In genomic region chr7:77913977-77914607, GRCh38 we compare ENCODE assay signal across 16 cellular contexts.
A peak's percentile ranks its signal among the peaks of the same experiment; 100 is the strongest.
DNase-seq lines count a peak whose midpoint lies in the region; ATAC-seq, FAIRE-seq and TF ChIP-seq lines count a peak whose summit lies in the region.
"Had no signal": no experiment of that assay in that cellular context is flagged by ENCODE, and none has a peak within 500 bp of the region (broad histone marks: within the 10 kb centered on the region; RNA-seq: fewer than 3 reads in every experiment).

No MANE protein-coding gene starts in this region.

- TF ChIP-seq POLR2A in K562 (conservative IDR thresholded peaks at IDR 0.05), result no peak; the same call in 1 of the 2 replicates

- in situ Hi-C loops in K562 (cut with MboI), result no loop called here

- TF ChIP-seq CTCF in OCI-LY7 (conservative IDR thresholded peaks at IDR 0.05; ENCODE audit: low read length), result no peak
- no peak for TF ChIP-seq CTCF in K562 (IDR thresholded peaks at IDR 0.05 in 2 of 3, conservative IDR thresholded peaks at IDR 0.05 in 1 of 3; ENCODE audit: insufficient read depth in 2 of 3, low read depth in 1 of 3, low read length in 3 of 3)
- TF ChIP-seq CTCF in osteoblast (IDR thresholded peaks at IDR 0.05; ENCODE audit: extremely low read depth, low read depth, low read length), result no peak
- TF ChIP-seq CTCF in PC-3 (conservative IDR thresholded peaks at IDR 0.05; ENCODE audit: low read depth, low read length), result no peak

- H3K9me2 ChIP-seq in OCI-LY7 (ENCODE audit: insufficient read depth, low read length), result no peaks in the 10 kb centered on the region
- H3K9me2 ChIP-seq in PC-3 (replicated peaks; ENCODE audit: low read length), result no peaks in the 10 kb centered on the region

- H4K20me1 ChIP-seq in OCI-LY7 (ENCODE audit: insufficient read depth, low read length) (no peaks in the 10 kb centered on the region), K562 (replicated peaks; ENCODE audit: control insufficient read depth, insufficient read depth, low read length) (no peaks in the 10 kb centered on the region), osteoblast (ENCODE audit: insufficient read depth, low read length) (no peaks in the 10 kb centered on the region), PC-3 (ENCODE audit: low read length) (no peaks in the 10 kb centered on the region)
- H4K20me1 ChIP-seq: BLaER1 treated with 17β-estradiol and CSF1 and Interleukin-3, amounts not matched to agents 10 nM and 100 nM had no signal

- CTCF ChIA-PET in OCI-LY7 (lab: Charles Lee; ENCODE audit: unreplicated experiment) (interaction anchor here (0.9 kb wide), 1 partner anchor 85 kb away, joined by 3 read pairs; no protein-coding TSS in a partner anchor), K562 (lab: Yijun Ruan, JAX; ENCODE audit: low intra/inter-chr PET ratio) (interaction anchor here (0.6 kb wide), 1 partner anchor 174 kb away, joined by 3 read pairs; no protein-coding TSS in a partner anchor), PC-3 (lab: Charles Lee) (interaction anchor here (0.6 kb wide), 1 partner anchor 475 kb away, joined by 3 read pairs; no protein-coding TSS in a partner anchor)

- H3K9me1 ChIP-seq in K562 (ENCODE audit: control insufficient read depth, insufficient read depth, low read length), result no peaks in the 10 kb centered on the region

- H3K9me3 ChIP-seq in OCI-LY7 (ENCODE audit: low read length), result no peaks in the 10 kb centered on the region
- H3K9me3 ChIP-seq in K562 (replicated peaks; ENCODE audit: control insufficient read depth, insufficient read depth, low read depth, low read length), result no peaks in the 10 kb centered on the region
- no peaks in the 10 kb centered on the region for H3K9me3 ChIP-seq in osteoblast (ENCODE audit: low read depth, low read length)
- no peaks in the 10 kb centered on the region for H3K9me3 ChIP-seq in PC-3 (ENCODE audit: low read length)
- H3K9me3 ChIP-seq: BLaER1 treated with 17β-estradiol and CSF1 and Interleukin-3, amounts not matched to agents 10 nM and 100 nM; stomach had no signal

- no peak for TF ChIP-seq RAD21 in K562 (CRISPR knock-in tag; conservative IDR thresholded peaks at IDR 0.05 in 1 of 2, IDR thresholded peaks at IDR 0.05 in 1 of 2)

- H2AFZ ChIP-seq in OCI-LY7 (ENCODE audit: low read length) (no peak overlapping the region), K562 (ENCODE audit: low read depth, low read length) (peak overlapping the region; percentile 47), osteoblast (ENCODE audit: low read length) (no peak overlapping the region), PC-3 (ENCODE audit: low read length) (no peak overlapping the region)

- intact Hi-C loops in OCI-LY7 (cut with micrococcal nuclease; ENCODE audit: unreplicated experiment) (no loop called here), K562 (cut with micrococcal nuclease) (no loop called here), PC-3 (cut with micrococcal nuclease) (no loop called here)

- POLR2A ChIA-PET in OCI-LY7 (lab: Charles Lee) (interaction anchor here (0.6 to 10.6 kb wide), 10 partner anchors 9 to 1314 kb away, joined by 3 to 106 read pairs (median 3); no protein-coding TSS in a partner anchor), K562 (lab: Yijun Ruan, JAX) (interaction anchor here (0.9 to 1.8 kb wide), 6 partner anchors 8 to 350 kb away, joined by 3 to 5 read pairs (median 4); no protein-coding TSS in a partner anchor), PC-3 (lab: Charles Lee; ENCODE audit: unreplicated experiment) (interaction anchor here (0.7 kb wide), 1 partner anchor 130 kb away, joined by 6 read pairs; no protein-coding TSS in a partner anchor)

- H3K4me3 ChIP-seq in OCI-LY7 (ENCODE audit: low read depth, low read length, poor library complexity, severe bottlenecking), result no peak overlapping the region
- H3K4me3 ChIP-seq in K562, result no peak overlapping the region
- no peak overlapping the region for H3K4me3 ChIP-seq in osteoblast (ENCODE audit: insufficient read depth, low read length)
- no peak overlapping the region for H3K4me3 ChIP-seq in PC-3 (ENCODE audit: low read length)
- H3K4me3 ChIP-seq: BLaER1 treated with 17β-estradiol and CSF1 and Interleukin-3, amounts not matched to agents 10 nM and 100 nM; stomach had no signal

- H3K4me2 ChIP-seq in OCI-LY7 (ENCODE audit: low read length) (no peak overlapping the region), K562 (ENCODE audit: insufficient read depth, low read length) (peak overlapping the region; percentile 62), osteoblast (ENCODE audit: insufficient read depth, low read length) (peak overlapping the region; percentile 0), PC-3 (ENCODE audit: low read length) (no peak overlapping the region)
- H3K4me2 ChIP-seq: BLaER1 treated with 17β-estradiol and CSF1 and Interleukin-3, amounts not matched to agents 10 nM and 100 nM had no signal

- peak; percentile 91 for FAIRE-seq in K562 (lab: Jason Lieb, UNC)
- FAIRE-seq: TTC549 had no signal

- H3K9ac ChIP-seq in K562 (ENCODE audit: insufficient read depth in 1 of 2, low read depth in 2 of 2, low read length in 2 of 2), result no peak overlapping the region
- H3K9ac ChIP-seq in PC-3 (ENCODE audit: low read length), result no peak overlapping the region
- H3K9ac ChIP-seq: BLaER1 treated with 17β-estradiol and CSF1 and Interleukin-3, amounts not matched to agents 10 nM and 100 nM had no signal

- ATAC-seq in K562 (peak; percentile 86), GM21723 (IDR thresholded peaks at IDR 0.05; ENCODE audit: unreplicated experiment) (no peak), PC-3 (no peak)
- ATAC-seq: HCT116 had no signal

- H3K27ac ChIP-seq in OCI-LY7 (ENCODE audit: low read depth, low read length, poor library complexity, severe bottlenecking) (peak overlapping the region; percentile 26), K562 (ENCODE audit: extremely low read depth, low read depth, low read length) (peak overlapping the region; percentile 52; the same call in 2 of the 3 replicates), osteoblast (ENCODE audit: low read depth, low read length) (peak overlapping the region; percentile 13), PC-3 (ENCODE audit: low read length) (no peak overlapping the region)
- H3K27ac ChIP-seq: BLaER1 treated with 17β-estradiol and CSF1 and Interleukin-3, amounts not matched to agents 10 nM and 100 nM; RWPE1; stomach had no signal

- 0% methylated on average over 3 of the region's 4 CpGs for WGBS in K562 (ENCODE audit: insufficient coverage, low coverage, missing lambda C conversion rate)

- H3K27me3 ChIP-seq in K562 (ENCODE audit: control insufficient read depth in 2 of 2, insufficient read depth in 2 of 2, low read length in 2 of 2) (no peaks in the 10 kb centered on the region), osteoblast (ENCODE audit: insufficient read depth, low read length) (no peaks in the 10 kb centered on the region), PC-3 (ENCODE audit: low read length) (no peaks in the 10 kb centered on the region)
- H3K27me3 ChIP-seq: BLaER1 treated with 17β-estradiol and CSF1 and Interleukin-3, amounts not matched to agents 10 nM and 100 nM; stomach had no signal

- H3F3A ChIP-seq in PC-3 (ENCODE audit: low read length, unreplicated experiment), result no peaks in the 10 kb centered on the region

- H3K4me1 ChIP-seq in OCI-LY7 (ENCODE audit: insufficient read depth, low read length, poor library complexity, severe bottlenecking) (peaks cover 82% of the 10 kb centered on the region), K562 (replicated peaks in 1 of 2; ENCODE audit: control insufficient read depth in 2 of 2, insufficient read depth in 2 of 2, low read length in 2 of 2) (peaks cover 11 to 29% of the 10 kb centered on the region in 2 experiments; a peak in 4 of 5 replicates), osteoblast (ENCODE audit: insufficient read depth, low read length) (peaks cover 3% of the 10 kb centered on the region), PC-3 (ENCODE audit: insufficient read depth, low read length) (peaks cover 14% of the 10 kb centered on the region)
- H3K4me1 ChIP-seq: BLaER1 treated with 17β-estradiol and CSF1 and Interleukin-3, amounts not matched to agents 10 nM and 100 nM had no signal

- DNase-seq in DMS79 (lab: John Stamatoyannopoulos, UW) (peak; percentile 30), OCI-LY7 (ENCODE audit: low spot score) (no peak), K562 (ENCODE audit: extremely low read depth in 1 of 4, low spot score in 3 of 4) (peak in 3 of 4 experiments; percentile 21 to 81 (median 57)), osteoblast (ENCODE audit: insufficient read length, low spot score, missing footprints) (peak; percentile 87), mesenteric fat pad (ENCODE audit: low spot score) (no peak), PC-3 (no peak), NCI-H2196 (lab: John Stamatoyannopoulos, UW; ENCODE audit: unreplicated experiment) (no peak)
- DNase-seq: central memory CD4-positive, alpha-beta T cell; NCI-H446; stimulated activated CD4-positive, alpha-beta T cell treated with anti-CD3 and anti-CD28 coated beads, Interleukin-4, amount 100 ng/mL, for 24 hours; stomach had no signal

- H3K36me3 ChIP-seq in OCI-LY7 (ENCODE audit: insufficient read depth, low read length) (peaks cover 68% of the 10 kb centered on the region), K562 (ENCODE audit: control insufficient read depth, insufficient read depth, low read length) (peaks cover 17% of the 10 kb centered on the region; the same call in 2 of the 3 replicates), osteoblast (ENCODE audit: insufficient read depth, low read length) (peaks cover 5% of the 10 kb centered on the region), PC-3 (ENCODE audit: low read depth, low read length) (no peaks in the 10 kb centered on the region)

- H3K79me2 ChIP-seq in OCI-LY7 (ENCODE audit: insufficient read depth, low read depth, low read length) (peaks cover 35% of the 10 kb centered on the region; the same call in 1 of the 2 replicates), K562 (ENCODE audit: control insufficient read depth, insufficient read depth, low read length) (no peaks in the 10 kb centered on the region), osteoblast (ENCODE audit: insufficient read depth, low read length) (no peaks in the 10 kb centered on the region), PC-3 (ENCODE audit: low read length) (no peaks in the 10 kb centered on the region)

- TF ChIP-seq EP300 in K562 (IDR thresholded peaks at IDR 0.05; ENCODE audit: low read length), result peak; percentile 63

- no TSS peak for BruUV-seq in OCI-LY7 (replicated peaks; lab: Mats Ljungman, UMichigan)
- no TSS peak for BruUV-seq in K562 (replicated peaks; lab: Mats Ljungman, UMichigan)
- BruUV-seq in PC-3 (replicated peaks; lab: Mats Ljungman, UMichigan), result no TSS peak

TF ChIP-seq in K562, 482 proteins besides CTCF, POLR2A, EP300 and RAD21 (continues in another document):
- TF ChIP-seq ARNT (IDR thresholded peaks at IDR 0.05) (peak in 1 of 2 experiments; percentile 62; a peak in 1 of 4 replicates), CBFB (CRISPR knock-in tag; IDR thresholded peaks at IDR 0.05) (no peak)

Comparison
In these comparisons a context has a peak if more than half of its experiments do, and no peak if none do; other contexts are left out.
1. DNase-seq: peak in DMS79 (single experiment), K562 (3 of 4) and osteoblast (single experiment); none in OCI-LY7 (single experiment), mesenteric fat pad (single experiment), PC-3 (single experiment) and NCI-H2196 (single experiment).
2. H3K4me2 ChIP-seq: peak in K562 (single experiment) and osteoblast (single experiment); none in OCI-LY7 (single experiment) and PC-3 (single experiment).